ENCODE assay signal across 19 cellular contexts in genomic region chr10:36188461-36188860, GRCh38.
DNase-seq lines count a peak whose midpoint lies in the region; ATAC-seq and TF ChIP-seq lines count a peak whose summit lies in the region.
"Had no signal": no experiment of that assay in that cellular context is flagged by ENCODE, and none has a peak within 500 bp of the region (broad histone marks: within the 10 kb centered on the region; RNA-seq: fewer than 3 reads in every experiment).

No MANE protein-coding gene starts in this region.

- H3K27me3 Mint-ChIP-seq in stimulated activated naive B cell treated with anti-CD40 and anti-IgM and Interleukin-4, amounts not matched to agents 10 μg/mL and 1 μg/mL and 100 μg/mL, for 72 hours = no peaks in the 10 kb centered on the region

- no peak overlapping the region for H3K4me3 Mint-ChIP-seq in stimulated activated naive B cell treated with anti-CD40 and anti-IgM and Interleukin-4, amounts not matched to agents 10 μg/mL and 1 μg/mL and 100 μg/mL, for 72 hours
- H3K4me3 Mint-ChIP-seq: immature natural killer cell; T-helper 2 cell treated with Interferon-gamma antibody and Interleukin-4, amounts not matched to agents 5 μg/mL and 100 μg/mL, for 36 hours had no signal

- no TSS peak for BruUV-seq in PC-3 (replicated peaks; lab: Mats Ljungman, UMichigan)

- no peak overlapping the region for H3K27ac ChIP-seq in PC-3 (ENCODE audit: low read length)
- H3K27ac ChIP-seq in left ventricle myocardium inferior (replicated peaks) = peak overlapping the region; percentile 71
- H3K27ac ChIP-seq in sigmoid colon = peak overlapping the region; percentile 10 to 66 (median 35)
- H3K27ac ChIP-seq: colonic mucosa, right lobe of liver, testis had no signal

- H3K9ac ChIP-seq in PC-3 (ENCODE audit: low read length) = no peak overlapping the region

- H3K4me3 ChIP-seq in PC-3 (ENCODE audit: low read length) (no peak overlapping the region), left ventricle myocardium inferior (no peak overlapping the region), sigmoid colon (no peak overlapping the region)
- H3K4me3 ChIP-seq: colonic mucosa, right lobe of liver, testis had no signal

- intact Hi-C loops in PC-3 (cut with micrococcal nuclease) = no loop called here
- intact Hi-C loops in left ventricle myocardium inferior (cut with micrococcal nuclease) = no loop called here
- intact Hi-C loops in sigmoid colon (cut with DNase I) = no loop called here

- TF ChIP-seq CTCF in PC-3 (conservative IDR thresholded peaks at IDR 0.05; ENCODE audit: low read depth, low read length) = no peak
- TF ChIP-seq CTCF in left ventricle myocardium inferior (IDR thresholded peaks at IDR 0.05; ENCODE audit: borderline replicate concordance) = no peak
- no peak for TF ChIP-seq CTCF in sigmoid colon (IDR thresholded peaks at IDR 0.05)

- H3K36me3 ChIP-seq in PC-3 (ENCODE audit: low read depth, low read length) = peaks cover 2% of the 10 kb centered on the region; the same call in 1 of the 2 replicates
- no peaks in the 10 kb centered on the region for H3K36me3 ChIP-seq in left ventricle myocardium inferior
- no peaks in the 10 kb centered on the region for H3K36me3 ChIP-seq in sigmoid colon
- H3K36me3 ChIP-seq: colonic mucosa, right lobe of liver had no signal

- CTCF ChIA-PET in PC-3 (lab: Charles Lee) = interaction anchor here (0.6 kb wide), 1 partner anchor 305 kb away, joined by 3 read pairs; no protein-coding TSS in a partner anchor

- no peak for TF ChIP-seq POLR2A in sigmoid colon (IDR thresholded peaks at IDR 0.05)

- H3K9me2 ChIP-seq in PC-3 (replicated peaks; ENCODE audit: low read length) = no peaks in the 10 kb centered on the region

- DNase-seq in NCI-H1436 (lab: John Stamatoyannopoulos, UW) (peak; percentile 59), PC-3 (no peak), left ventricle myocardium inferior (no peak), sigmoid colon (no peak), NCI-H82 (lab: John Stamatoyannopoulos, UW) (no peak)
- no peak for DNase-seq in stimulated activated naive B cell treated with anti-CD40 and anti-IgM and Interleukin-4, amounts not matched to agents 10 μg/mL and 1 μg/mL and 100 μg/mL, for 72 hours
- DNase-seq: activated CD4-positive, alpha-beta T cell treated with anti-CD3 and anti-CD28 coated beads for 1 hour; activated effector memory CD4-positive, alpha-beta T cell treated with Interleukin-2 at 50 U/mL for 16 hours; amniotic stem cell; colonic mucosa; immature natural killer cell; right lobe of liver; SIG-M5; stimulated activated CD4-positive, alpha-beta T cell treated with anti-CD3 and anti-CD28 coated beads, Interleukin-4, amount 100 ng/mL, for 24 hours; stimulated activated CD8-positive, alpha-beta memory T cell treated with anti-CD3 and anti-CD28 coated beads, Interleukin-4, amount 100 ng/mL, for 48 hours; testis had no signal

- H3K9me3 Mint-ChIP-seq in stimulated activated naive B cell treated with anti-CD40 and anti-IgM and Interleukin-4, amounts not matched to agents 10 μg/mL and 1 μg/mL and 100 μg/mL, for 72 hours = peaks cover 12 to 18% of the 10 kb centered on the region in 2 donors

- 44 to 69% methylated on average over 4 of the region's 4 CpGs for WGBS in sigmoid colon, 2 donors

- H3K27me3 ChIP-seq in PC-3 (ENCODE audit: low read length) (no peaks in the 10 kb centered on the region), left ventricle myocardium inferior (ENCODE audit: low read depth) (no peaks in the 10 kb centered on the region), sigmoid colon (no peaks in the 10 kb centered on the region)
- H3K27me3 ChIP-seq: colonic mucosa, right lobe of liver, testis had no signal

- H3K79me2 ChIP-seq in PC-3 (ENCODE audit: low read length) = no peaks in the 10 kb centered on the region

- no peaks in the 10 kb centered on the region for H3F3A ChIP-seq in PC-3 (ENCODE audit: low read length, unreplicated experiment)

- POLR2A ChIA-PET in PC-3 (lab: Charles Lee; ENCODE audit: unreplicated experiment) = no interaction called here

- peak overlapping the region; percentile 4; the same call in 1 of the 2 replicates for H2AFZ ChIP-seq in PC-3 (ENCODE audit: low read length)

- no peaks in the 10 kb centered on the region for H3K36me3 Mint-ChIP-seq in stimulated activated naive B cell treated with anti-CD40 and anti-IgM and Interleukin-4, amounts not matched to agents 10 μg/mL and 1 μg/mL and 100 μg/mL, for 72 hours
- H3K36me3 Mint-ChIP-seq: immature natural killer cell had no signal

- ATAC-seq in PC-3 (no peak), GM21529 (IDR thresholded peaks at IDR 0.05; ENCODE audit: unreplicated experiment) (no peak)
- no peak for ATAC-seq in stimulated activated naive B cell treated with anti-CD40 and anti-IgM and Interleukin-4, amounts not matched to agents 10 μg/mL and 1 μg/mL and 100 μg/mL, for 72 hours (replicated peaks)
- ATAC-seq: HepG2, right lobe of liver had no signal

- H3K4me1 ChIP-seq in PC-3 (ENCODE audit: insufficient read depth, low read length) (no peaks in the 10 kb centered on the region), left ventricle myocardium inferior (peaks cover 16% of the 10 kb centered on the region), sigmoid colon (peaks cover 0 to 12% (median 3%) of the 10 kb centered on the region in 4 donors)
- H3K4me1 ChIP-seq: colonic mucosa, right lobe of liver, testis had no signal

- no peaks in the 10 kb centered on the region for H3K4me1 Mint-ChIP-seq in stimulated activated naive B cell treated with anti-CD40 and anti-IgM and Interleukin-4, amounts not matched to agents 10 μg/mL and 1 μg/mL and 100 μg/mL, for 72 hours
- H3K4me1 Mint-ChIP-seq: immature natural killer cell had no signal

- no peaks in the 10 kb centered on the region for H4K20me1 ChIP-seq in PC-3 (ENCODE audit: low read length)

- TF ChIP-seq EP300 in sigmoid colon (IDR thresholded peaks at IDR 0.05) = no peak

- peaks cover 15% of the 10 kb centered on the region for H3K9me3 ChIP-seq in PC-3 (ENCODE audit: low read length)
- peaks cover 33% of the 10 kb centered on the region for H3K9me3 ChIP-seq in left ventricle myocardium inferior (replicated peaks)
- H3K9me3 ChIP-seq in sigmoid colon = peaks cover 0 to 17% (median 10%) of the 10 kb centered on the region in 4 donors
- H3K9me3 ChIP-seq: colonic mucosa, testis had no signal

- H3K27ac Mint-ChIP-seq in stimulated activated naive B cell treated with anti-CD40 and anti-IgM and Interleukin-4, amounts not matched to agents 10 μg/mL and 1 μg/mL and 100 μg/mL, for 72 hours = no peak overlapping the region
- H3K27ac Mint-ChIP-seq: immature natural killer cell; T-helper 2 cell treated with Interferon-gamma antibody and Interleukin-4, amounts not matched to agents 5 μg/mL and 100 μg/mL, for 36 hours had no signal

- no peak overlapping the region for H3K4me2 ChIP-seq in PC-3 (ENCODE audit: low read length)
